ENCODE assay signal across 23 cellular contexts in the genomic region with DNA sequence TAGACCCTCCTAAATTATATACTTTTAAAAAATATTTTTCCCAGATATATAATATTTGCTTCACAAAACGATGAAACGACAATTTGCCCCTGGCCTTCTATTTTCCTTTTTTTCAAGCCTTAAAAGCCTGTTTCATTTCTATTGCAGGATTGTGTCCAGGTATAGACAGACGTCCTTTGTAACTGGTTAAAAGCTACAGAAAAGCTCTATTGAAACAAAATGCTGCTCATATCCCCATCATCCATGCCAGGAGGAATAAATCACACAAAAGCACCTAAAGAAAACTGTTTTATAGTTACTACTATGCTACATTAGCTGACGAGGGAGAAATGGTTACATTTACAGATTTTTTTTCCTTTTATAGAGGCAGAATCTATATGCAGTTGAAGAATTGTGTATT.
DNase-seq lines count a peak whose midpoint lies in the region; ATAC-seq and TF ChIP-seq lines count a peak whose summit lies in the region.
"Had no signal": no experiment of that assay in that cellular context is flagged by ENCODE, and none has a peak within 500 bp of the region (broad histone marks: within the 10 kb centered on the region; RNA-seq: fewer than 3 reads in every experiment).

No MANE protein-coding gene starts in this region.

- H3K27me3 ChIP-seq in SK-N-SH (ENCODE audit: insufficient read depth): no peaks in the 10 kb centered on the region
- H3K27me3 ChIP-seq in BLaER1: no peaks in the 10 kb centered on the region
- no peaks in the 10 kb centered on the region for H3K27me3 ChIP-seq in upper lobe of left lung

- H3K9me3 Mint-ChIP-seq in HFFc6: no peaks in the 10 kb centered on the region
- H3K9me3 Mint-ChIP-seq: CD4-positive, alpha-beta T cell; CD8-positive, alpha-beta T cell had no signal

- CTCF ChIA-PET in SK-N-SH (lab: Yijun Ruan, JAX): interaction anchor here (0.7 to 1.5 kb wide), 4 partner anchors 10 to 372 kb away, joined by 3 to 5 read pairs (median 3); no protein-coding TSS in a partner anchor

- TF ChIP-seq POLR2A in upper lobe of left lung (IDR thresholded peaks at IDR 0.05): no peak

- peaks cover 7 to 30% of the 10 kb centered on the region in 2 experiments; a peak in 3 of 4 replicates for H3K4me1 ChIP-seq in SK-N-SH (ENCODE audit: control insufficient read depth in 1 of 2, insufficient read depth in 2 of 2, low read depth in 1 of 2, low read length in 1 of 2)
- peaks cover 20% of the 10 kb centered on the region for H3K4me1 ChIP-seq in BLaER1
- H3K4me1 ChIP-seq in upper lobe of left lung: peaks cover 0 to 7% (median 3%) of the 10 kb centered on the region in 4 donors
- H3K4me1 ChIP-seq: A549 had no signal

- no peak overlapping the region for H3K4me3 ChIP-seq in SK-N-SH (ENCODE audit: low read depth in 2 of 2, low read length in 1 of 2)
- no peak overlapping the region for H3K4me3 ChIP-seq in BLaER1
- H3K4me3 ChIP-seq in upper lobe of left lung: no peak overlapping the region
- H3K4me3 ChIP-seq: A549, GM12878 had no signal

- no peaks in the 10 kb centered on the region for H3K36me3 Mint-ChIP-seq in HFFc6 (ENCODE audit: low read depth)
- H3K36me3 Mint-ChIP-seq: CD8-positive, alpha-beta T cell had no signal

- no peak overlapping the region for H3K27ac Mint-ChIP-seq in HFFc6
- H3K27ac Mint-ChIP-seq: B cell; CD4-positive, alpha-beta T cell; CD8-positive, alpha-beta T cell had no signal

- H3K9me3 ChIP-seq in SK-N-SH: no peaks in the 10 kb centered on the region
- H3K9me3 ChIP-seq in BLaER1: peaks cover 6% of the 10 kb centered on the region
- no peaks in the 10 kb centered on the region for H3K9me3 ChIP-seq in upper lobe of left lung
- H3K9me3 ChIP-seq: A549 had no signal

- H3K79me2 ChIP-seq in SK-N-SH (ENCODE audit: insufficient read depth): no peaks in the 10 kb centered on the region

- ATAC-seq in SK-N-SH treated with all-trans-retinoic acid at 6 μM for 48 hours (no peak), upper lobe of left lung (ENCODE audit: low FRiP score in 2 of 2) (no peak)
- ATAC-seq: A549; CD8-positive, alpha-beta T cell; GM12878 had no signal

- peaks cover 42% of the 10 kb centered on the region for H3K4me1 Mint-ChIP-seq in HFFc6 (ENCODE audit: low read depth)
- H3K4me1 Mint-ChIP-seq: B cell had no signal

- 80% methylated on average over 4 of the region's 4 CpGs for whole genome bisulfite sequencing in SK-N-SH (ENCODE audit: low lambda C conversion rate)
- WGBS in upper lobe of left lung, 2 donors: 82 to 87% methylated on average over 4 of the region's 4 CpGs

- H3K4me2 ChIP-seq in SK-N-SH: 0 out of 2 replicates have a peak overlapping the region, but pooled peaks have one; percentile 58
- peak overlapping the region; percentile 74 for H3K4me2 ChIP-seq in BLaER1
- H3K4me2 ChIP-seq: A549 had no signal

- H3K36me3 ChIP-seq in SK-N-SH (replicated peaks in 1 of 2; ENCODE audit: control insufficient read depth in 1 of 2, insufficient read depth in 2 of 2, low read length in 1 of 2) (no peaks in the 10 kb centered on the region), BLaER1 (no peaks in the 10 kb centered on the region), upper lobe of left lung (no peaks in the 10 kb centered on the region)

- TF ChIP-seq EP300 in SK-N-SH (IDR thresholded peaks at IDR 0.05; ENCODE audit: borderline replicate concordance in 1 of 2, low read depth in 1 of 2, low read length in 1 of 2): no peak
- no peak for TF ChIP-seq EP300 in upper lobe of left lung (IDR thresholded peaks at IDR 0.05)

- H3K27me3 Mint-ChIP-seq in HFFc6 (ENCODE audit: insufficient read depth): peaks cover 1% of the 10 kb centered on the region

- 0 out of 2 replicates have a peak overlapping the region, but pooled peaks have one; percentile 58 for H2AFZ ChIP-seq in SK-N-SH (ENCODE audit: low read depth)

- DNase-seq in SK-N-SH (no peak), COLO829 (ENCODE audit: low spot score) (peak; percentile 66), upper lobe of left lung (no peak), HFFc6 (no peak)
- DNase-seq in activated CD4-positive, alpha-beta T cell treated with anti-CD3 and anti-CD28 coated beads, Interleukin-2, amount 50 U/mL, for 4 hours: no peak
- DNase-seq: AML-193; CD4-positive, alpha-beta T cell; CD8-positive, alpha-beta T cell; COR-L47; DMS 273 treated with DMSO at 0.1 percent for 48 hours; DMS153; DMS53; DMS79; DND-41; EL; GDM1 had no signal

- no peak for TF ChIP-seq CTCF in SK-N-SH (IDR thresholded peaks at IDR 0.05)
- TF ChIP-seq CTCF in upper lobe of left lung (IDR thresholded peaks at IDR 0.05): no peak
- TF ChIP-seq CTCF in HFFc6 (IDR thresholded peaks at IDR 0.05): no peak

- no peak for TF ChIP-seq RAD21 in SK-N-SH (IDR thresholded peaks at IDR 0.05; ENCODE audit: low read length)

- POLR2A ChIA-PET in SK-N-SH (lab: Yijun Ruan, JAX): interaction anchor here (0.6 kb wide), 1 partner anchor 278 kb away, joined by 3 read pairs; no protein-coding TSS in a partner anchor

- H3K9ac ChIP-seq in SK-N-SH (no peak overlapping the region), BLaER1 (no peak overlapping the region)

- H4K20me1 ChIP-seq in SK-N-SH (ENCODE audit: insufficient read depth) (no peaks in the 10 kb centered on the region), BLaER1 (no peaks in the 10 kb centered on the region)

- no peak overlapping the region for H3K4me3 Mint-ChIP-seq in HFFc6
- H3K4me3 Mint-ChIP-seq: B cell; CD4-positive, alpha-beta T cell; CD8-positive, alpha-beta T cell had no signal

- peaks cover 16% of the 10 kb centered on the region for H3F3A ChIP-seq in SK-N-SH (replicated peaks; ENCODE audit: insufficient read depth)

- no peaks in the 10 kb centered on the region for H3K9me2 ChIP-seq in SK-N-SH

- H3K27ac ChIP-seq in SK-N-SH (ENCODE audit: low read depth in 2 of 2, low read length in 1 of 2) (peak overlapping the region; percentile 61 to 79), BLaER1 (peak overlapping the region; percentile 56; the same call in 1 of the 2 replicates), upper lobe of left lung (peak overlapping the region in 3 of 4 donors; percentile 9 to 72 (median 16))
- H3K27ac ChIP-seq: 22Rv1, A549, C4-2B had no signal

TF ChIP-seq in SK-N-SH, 30 proteins besides CTCF, POLR2A, EP300 and RAD21:
- TF ChIP-seq FOXM1 (IDR thresholded peaks at IDR 0.05; ENCODE audit: low read depth) (no peak), NRF1 (IDR thresholded peaks at IDR 0.05; ENCODE audit: low read depth, low read length) (no peak), RCOR1 (IDR thresholded peaks at IDR 0.05; ENCODE audit: low read length) (no peak)

TF ChIP-seq in SK-N-SH treated with all-trans-retinoic acid at 6 μM for 48 hours, 23 proteins besides CTCF, POLR2A, EP300 and RAD21:
- TF ChIP-seq RARB (CRISPR knock-in tag; IDR thresholded peaks at IDR 0.05) (no peak), SNAI2 (CRISPR knock-in tag; IDR thresholded peaks at IDR 0.05) (no peak), ZFP30 (CRISPR knock-in tag; IDR thresholded peaks at IDR 0.05) (no peak), ZFP3 (CRISPR knock-in tag; IDR thresholded peaks at IDR 0.05) (no peak), OSR1 (CRISPR knock-in tag; IDR thresholded peaks at IDR 0.05) (no peak), ZC3H10 (CRISPR knock-in tag; IDR thresholded peaks at IDR 0.05) (no peak)
- TF ChIP-seq, protein P1, sequence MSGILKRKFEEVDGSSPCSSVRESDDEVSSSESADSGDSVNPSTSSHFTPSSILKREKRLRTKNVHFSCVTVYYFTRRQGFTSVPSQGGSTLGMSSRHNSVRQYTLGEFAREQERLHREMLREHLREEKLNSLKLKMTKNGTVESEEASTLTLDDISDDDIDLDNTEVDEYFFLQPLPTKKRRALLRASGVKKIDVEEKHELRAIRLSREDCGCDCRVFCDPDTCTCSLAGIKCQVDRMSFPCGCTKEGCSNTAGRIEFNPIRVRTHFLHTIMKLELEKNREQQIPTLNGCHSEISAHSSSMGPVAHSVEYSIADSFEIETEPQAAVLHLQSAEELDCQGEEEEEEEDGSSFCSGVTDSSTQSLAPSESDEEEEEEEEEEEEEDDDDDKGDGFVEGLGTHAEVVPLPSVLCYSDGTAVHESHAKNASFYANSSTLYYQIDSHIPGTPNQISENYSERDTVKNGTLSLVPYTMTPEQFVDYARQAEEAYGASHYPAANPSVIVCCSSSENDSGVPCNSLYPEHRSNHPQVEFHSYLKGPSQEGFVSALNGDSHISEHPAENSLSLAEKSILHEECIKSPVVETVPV (CRISPR knock-in tag; IDR thresholded peaks at IDR 0.05): no peak
- TF ChIP-seq, protein P2, sequence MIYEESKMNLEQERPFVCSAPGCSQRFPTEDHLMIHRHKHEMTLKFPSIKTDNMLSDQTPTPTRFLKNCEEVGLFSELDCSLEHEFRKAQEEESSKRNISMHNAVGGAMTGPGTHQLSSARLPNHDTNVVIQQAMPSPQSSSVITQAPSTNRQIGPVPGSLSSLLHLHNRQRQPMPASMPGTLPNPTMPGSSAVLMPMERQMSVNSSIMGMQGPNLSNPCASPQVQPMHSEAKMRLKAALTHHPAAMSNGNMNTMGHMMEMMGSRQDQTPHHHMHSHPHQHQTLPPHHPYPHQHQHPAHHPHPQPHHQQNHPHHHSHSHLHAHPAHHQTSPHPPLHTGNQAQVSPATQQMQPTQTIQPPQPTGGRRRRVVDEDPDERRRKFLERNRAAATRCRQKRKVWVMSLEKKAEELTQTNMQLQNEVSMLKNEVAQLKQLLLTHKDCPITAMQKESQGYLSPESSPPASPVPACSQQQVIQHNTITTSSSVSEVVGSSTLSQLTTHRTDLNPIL (CRISPR knock-in tag; IDR thresholded peaks at IDR 0.05; ENCODE audit: low read depth): no peak

Comparison
In these comparisons a context has a peak if more than half of its experiments do, and no peak if none do; other contexts are left out.
1. H3K27ac ChIP-seq: peak in every context shown above with its lines; median percentile 70 in SK-N-SH; 56 in BLaER1; 16 in upper lobe of left lung.